Comparison of ENCODE assay signal across 9 cellular contexts in the genomic region with DNA sequence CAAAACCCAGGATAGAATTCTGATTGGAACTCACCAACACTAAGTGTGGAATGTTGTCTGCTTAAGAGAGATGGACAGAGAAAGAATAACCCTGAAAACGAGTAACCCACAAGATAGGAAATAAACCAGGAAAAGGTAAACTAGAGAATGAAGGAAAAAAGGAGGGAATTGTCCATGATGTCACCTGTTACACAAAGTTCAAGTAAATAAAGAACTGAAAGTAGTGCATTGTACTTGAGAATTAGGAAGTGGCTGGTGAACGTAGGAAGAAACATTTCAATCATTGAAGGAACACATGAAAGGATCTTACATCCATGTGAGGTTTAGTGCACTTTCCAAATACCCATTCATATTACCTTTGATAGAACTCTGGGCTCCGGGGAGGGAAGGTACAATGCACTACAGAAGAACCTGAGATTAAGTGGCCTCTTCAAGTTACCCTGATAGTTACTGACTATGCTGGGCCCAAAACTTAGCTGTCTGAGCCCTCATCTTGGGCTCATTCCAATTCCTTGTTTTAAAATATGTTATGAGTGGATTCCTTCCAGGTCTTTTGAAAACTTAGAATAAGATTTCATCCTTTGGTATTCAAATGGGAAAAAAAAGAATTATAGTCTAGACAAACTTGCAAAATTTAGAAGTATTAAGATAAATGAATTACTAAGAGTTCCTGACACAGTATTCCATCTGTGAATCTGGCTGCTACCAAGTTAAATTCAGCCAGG. TPM values are rescaled to one million over a fixed set of nuclear protein-coding genes. Genes with fewer than 3 reads are reported as not detected.
A peak's percentile ranks its signal among the peaks of the same experiment; 100 is the strongest.
DNase-seq lines count a peak whose midpoint lies in the region; ATAC-seq, FAIRE-seq and TF ChIP-seq lines count a peak whose summit lies in the region.
"Had no signal": no experiment of that assay in that cellular context is flagged by ENCODE, and none has a peak within 500 bp of the region (broad histone marks: within the 10 kb centered on the region; RNA-seq: fewer than 3 reads in every experiment).

No MANE protein-coding gene starts in this region.

- no peak overlapping the region for H2BK12ac ChIP-seq in mesenchymal stem cell (ENCODE audit: low read length in 2 of 2)

- FAIRE-seq in astrocyte (lab: Jason Lieb, UNC) = no peak

- H3K14ac ChIP-seq in mesenchymal stem cell (ENCODE audit: low read length in 2 of 2) = no peak overlapping the region

- H3K4me3 ChIP-seq in astrocyte (ENCODE audit: insufficient read depth, low read depth, low read length) (no peak overlapping the region), mesenchymal stem cell (ENCODE audit: insufficient read depth in 1 of 2, low read depth in 1 of 2, low read length in 2 of 2) (peak overlapping the region in 1 of 2 experiments; percentile 78)

- H3K27me3 ChIP-seq in astrocyte (ENCODE audit: insufficient read depth, low read length) = peaks cover 6% of the 10 kb centered on the region
- no peaks in the 10 kb centered on the region for H3K27me3 ChIP-seq in mesenchymal stem cell (ENCODE audit: control insufficient read depth in 1 of 2, insufficient read depth in 1 of 2, low read length in 2 of 2)

- H3K9me3 ChIP-seq in astrocyte (ENCODE audit: insufficient read depth, low read depth, low read length) (no peaks in the 10 kb centered on the region), mesenchymal stem cell (ENCODE audit: control insufficient read depth, low read length) (no peaks in the 10 kb centered on the region)

- peaks cover 33% of the 10 kb centered on the region for H3K79me2 ChIP-seq in astrocyte (ENCODE audit: insufficient read depth, low read length)

- H3K9ac ChIP-seq in astrocyte (ENCODE audit: low read length) (no peak overlapping the region), mesenchymal stem cell (ENCODE audit: low read length) (peak overlapping the region; percentile 91)

- H3K79me1 ChIP-seq in mesenchymal stem cell (replicated peaks; ENCODE audit: low read length, poor library complexity, severe bottlenecking) = no peaks in the 10 kb centered on the region

- DNase-seq in activated naive CD4-positive, alpha-beta T cell treated with anti-CD3 and anti-CD28 coated beads, Interleukin-2, amount 10 ng/mL, durations not matched to agents 7 days and 5 days = no peak
- DNase-seq in activated naive CD4-positive, alpha-beta T cell (lab: John Stamatoyannopoulos, UW) = no peak
- DNase-seq in astrocyte (ENCODE audit: low read depth) = no peak
- no peak for DNase-seq in mesenchymal stem cell
- no peak for DNase-seq in type B pancreatic cell (ENCODE audit: extremely low spot score, unreplicated experiment)
- DNase-seq in NCI-H1105 treated with DMSO at 0.1 percent for 48 hours (lab: John Stamatoyannopoulos, UW) = no peak
- DNase-seq: activated CD4-positive, alpha-beta T cell treated with anti-CD3 and anti-CD28 coated beads, Interleukin-2, amount 50 U/mL, for 48 hours had no signal

- H3K23ac ChIP-seq in mesenchymal stem cell (ENCODE audit: low read length in 2 of 2) = no peak overlapping the region

- WGBS in mesenchymal stem cell = 82% methylated on average over 2 of the region's 3 CpGs

- no peak overlapping the region for H3K4ac ChIP-seq in mesenchymal stem cell (ENCODE audit: low read depth in 1 of 2, low read length in 2 of 2)

- H2AK5ac ChIP-seq in mesenchymal stem cell (ENCODE audit: low read length, severe bottlenecking) = no peak overlapping the region

- H3K36me3 Mint-ChIP-seq in activated naive CD4-positive, alpha-beta T cell treated with anti-CD3 and anti-CD28 coated beads, Interleukin-2, amount 10 ng/mL, durations not matched to agents 7 days and 5 days = no peaks in the 10 kb centered on the region
- H3K36me3 Mint-ChIP-seq in astrocyte (ENCODE audit: low read depth, unreplicated experiment) = no peaks in the 10 kb centered on the region
- H3K36me3 Mint-ChIP-seq in type B pancreatic cell = no peaks in the 10 kb centered on the region

- H3K4me1 ChIP-seq in astrocyte (ENCODE audit: insufficient read depth, low read length) (peaks cover 7% of the 10 kb centered on the region), mesenchymal stem cell (ENCODE audit: control insufficient read depth, insufficient read depth, low read depth, low read length) (no peaks in the 10 kb centered on the region)

- H2BK15ac ChIP-seq in mesenchymal stem cell (ENCODE audit: low read depth, poor library complexity, severe bottlenecking) = no peak overlapping the region

- H4K91ac ChIP-seq in mesenchymal stem cell (ENCODE audit: low read length) = no peak overlapping the region

- CTCF ChIA-PET in activated naive CD4-positive, alpha-beta T cell treated with anti-CD3 and anti-CD28 coated beads, Interleukin-2, amount 10 ng/mL, durations not matched to agents 7 days and 5 days (lab: Charles Lee) = interaction anchor here (1.3 to 1.7 kb wide), 3 partner anchors 14 to 234 kb away, joined by 4 to 12 read pairs (median 4); no protein-coding TSS in a partner anchor

- H3K4me1 Mint-ChIP-seq in activated naive CD4-positive, alpha-beta T cell treated with anti-CD3 and anti-CD28 coated beads, Interleukin-2, amount 10 ng/mL, durations not matched to agents 7 days and 5 days = peaks cover 26% of the 10 kb centered on the region
- peaks cover 12% of the 10 kb centered on the region for H3K4me1 Mint-ChIP-seq in astrocyte (ENCODE audit: low read depth, unreplicated experiment)
- peaks cover 18% of the 10 kb centered on the region for H3K4me1 Mint-ChIP-seq in type B pancreatic cell (ENCODE audit: unreplicated experiment)

- H3K9me3 Mint-ChIP-seq in activated naive CD4-positive, alpha-beta T cell treated with anti-CD3 and anti-CD28 coated beads, Interleukin-2, amount 10 ng/mL, durations not matched to agents 7 days and 5 days = no peaks in the 10 kb centered on the region
- H3K9me3 Mint-ChIP-seq in astrocyte (ENCODE audit: unreplicated experiment) (no peaks in the 10 kb centered on the region), type B pancreatic cell (no peaks in the 10 kb centered on the region)

- peaks cover 21% of the 10 kb centered on the region for H4K20me1 ChIP-seq in astrocyte (ENCODE audit: insufficient read depth, low read length)

- H3K27me3 Mint-ChIP-seq in activated naive CD4-positive, alpha-beta T cell treated with anti-CD3 and anti-CD28 coated beads, Interleukin-2, amount 10 ng/mL, durations not matched to agents 7 days and 5 days = peaks cover 16% of the 10 kb centered on the region
- H3K27me3 Mint-ChIP-seq in astrocyte (ENCODE audit: low read depth, unreplicated experiment) = peaks cover 2% of the 10 kb centered on the region
- H3K27me3 Mint-ChIP-seq in type B pancreatic cell = peaks cover 9% of the 10 kb centered on the region

- H3K4me3 Mint-ChIP-seq in activated naive CD4-positive, alpha-beta T cell treated with anti-CD3 and anti-CD28 coated beads, Interleukin-2, amount 10 ng/mL, durations not matched to agents 7 days and 5 days = peak overlapping the region; percentile 91
- peak overlapping the region; percentile 95 for H3K4me3 Mint-ChIP-seq in astrocyte (ENCODE audit: unreplicated experiment)
- peak overlapping the region; percentile 94 for H3K4me3 Mint-ChIP-seq in type B pancreatic cell

- no peak overlapping the region for H2BK5ac ChIP-seq in mesenchymal stem cell (ENCODE audit: low read depth, low read length, poor library complexity, severe bottlenecking)

- no peak overlapping the region for H3K27ac Mint-ChIP-seq in activated naive CD4-positive, alpha-beta T cell treated with anti-CD3 and anti-CD28 coated beads, Interleukin-2, amount 10 ng/mL, durations not matched to agents 7 days and 5 days
- H3K27ac Mint-ChIP-seq in astrocyte (ENCODE audit: unreplicated experiment) (no peak overlapping the region), type B pancreatic cell (peak overlapping the region; percentile 98)

- TF ChIP-seq CTCF in astrocyte (IDR thresholded peaks at IDR 0.05; ENCODE audit: insufficient read depth, low read depth, low read length) (no peak), type B pancreatic cell (conservative IDR thresholded peaks at IDR 0.05) (no peak)

- H3K18ac ChIP-seq in mesenchymal stem cell (ENCODE audit: low read depth in 1 of 2, low read length in 2 of 2) = no peak overlapping the region

- H4K8ac ChIP-seq in mesenchymal stem cell (ENCODE audit: low read length) = no peak overlapping the region

- no peak for ATAC-seq in GM18519 (IDR thresholded peaks at IDR 0.05; ENCODE audit: low FRiP score, unreplicated experiment)
- no peak for ATAC-seq in HG02759 (IDR thresholded peaks at IDR 0.05; ENCODE audit: unreplicated experiment)

- H3K36me3 ChIP-seq in astrocyte (ENCODE audit: insufficient read depth, low read length) (no peaks in the 10 kb centered on the region), mesenchymal stem cell (ENCODE audit: control insufficient read depth in 1 of 2, insufficient read depth in 2 of 2, low read depth in 1 of 2, low read length in 2 of 2) (peaks cover under 1 to 2% of the 10 kb centered on the region in 2 experiments)

- H2BK120ac ChIP-seq in mesenchymal stem cell (ENCODE audit: low read depth, low read length) = no peak overlapping the region

- peak overlapping the region; percentile 94 for H3K4me2 ChIP-seq in astrocyte (ENCODE audit: low read length)
- no peak overlapping the region for H3K4me2 ChIP-seq in mesenchymal stem cell (ENCODE audit: low read length, poor library complexity, severe bottlenecking)

- H2AFZ ChIP-seq in astrocyte (ENCODE audit: low read depth, low read length) (no peak overlapping the region), mesenchymal stem cell (ENCODE audit: low read depth, low read length) (no peak overlapping the region)

- no peak overlapping the region for H3K27ac ChIP-seq in astrocyte (ENCODE audit: low read depth, low read length)
- H3K27ac ChIP-seq in mesenchymal stem cell (ENCODE audit: low read length, poor library complexity, severe bottlenecking) = no peak overlapping the region

RNA-seq across cellular contexts. Expression of a gene that starts 1.1 kb away (rescaled TPM):
- total RNA-seq in astrocyte (60.6 and 62.1 TPM in 2 replicates), type B pancreatic cell (ENCODE audit: low replicate concordance) (36.6 and 50.2 TPM in 2 replicates)
- 32.9 TPM for polyA plus RNA-seq in mesenchymal stem cell (2013, experiment 1 of 2)
- 31.0 TPM for polyA plus RNA-seq in mesenchymal stem cell (2013, experiment 2 of 2)

RNA-seq across cellular contexts. Expression of a gene that starts 24.1 kb away (rescaled TPM):
- not detected in 2 replicates for total RNA-seq in astrocyte
- not detected for polyA plus RNA-seq in mesenchymal stem cell (2013, experiment 1 of 2)
- polyA plus RNA-seq in mesenchymal stem cell (2013, experiment 2 of 2) = not detected
- total RNA-seq in type B pancreatic cell (ENCODE audit: low replicate concordance) = not detected in 2 replicates

RNA-seq across cellular contexts. Expression of a gene that starts 38.5 kb away (rescaled TPM):
- total RNA-seq in astrocyte = not detected in 2 replicates
- not detected for polyA plus RNA-seq in mesenchymal stem cell (2013, experiment 1 of 2)
- not detected for polyA plus RNA-seq in mesenchymal stem cell (2013, experiment 2 of 2)
- total RNA-seq in type B pancreatic cell (ENCODE audit: low replicate concordance) = not detected in 2 replicates

RNA-seq across cellular contexts. Expression of a gene that starts 56.1 kb away (rescaled TPM):
- total RNA-seq in astrocyte (not detected in 2 replicates), type B pancreatic cell (ENCODE audit: low replicate concordance) (not detected in 2 replicates)
- not detected for polyA plus RNA-seq in mesenchymal stem cell (2013, experiment 1 of 2)
- polyA plus RNA-seq in mesenchymal stem cell (2013, experiment 2 of 2) = not detected
